1 cellular context compared by ENCODE assay signal in the genomic region with DNA sequence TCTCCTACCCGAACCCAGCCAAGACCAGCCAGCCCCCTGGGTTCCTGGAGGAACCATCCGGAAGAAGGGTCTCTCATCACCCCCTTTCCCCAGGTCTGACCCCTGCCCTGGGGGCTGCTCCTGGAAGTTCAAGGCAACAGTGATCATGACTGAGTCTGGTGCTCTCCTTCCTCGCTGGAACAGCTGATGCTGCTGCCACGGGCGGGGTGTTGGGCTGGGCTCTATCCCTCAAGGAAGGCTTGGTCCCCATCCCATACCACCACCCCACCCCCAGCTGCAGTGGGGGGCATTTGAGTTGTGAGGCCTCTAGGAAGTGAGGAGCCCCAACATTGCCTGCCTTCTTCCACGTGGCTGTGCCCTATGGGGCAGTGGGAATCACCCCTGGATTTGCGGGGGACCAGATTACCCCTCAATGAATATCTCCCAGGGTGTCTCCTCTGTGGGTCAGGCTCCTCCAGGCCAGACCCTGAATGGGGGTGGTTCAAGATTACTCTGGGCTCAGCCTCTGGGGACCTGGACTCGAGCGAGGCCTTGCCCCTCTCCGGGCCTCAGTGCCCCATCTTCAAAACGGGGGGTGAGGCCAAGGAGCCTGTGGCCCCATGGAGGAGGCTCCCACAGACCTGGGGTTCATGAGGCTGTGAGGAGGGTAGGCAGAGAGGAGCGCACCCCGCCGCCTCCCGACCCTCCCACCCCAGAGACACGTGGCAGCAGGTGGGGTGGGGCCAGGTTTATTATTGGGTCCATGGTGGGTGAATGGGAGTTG.
TF ChIP-seq lines count a peak whose summit lies in the region.

No MANE protein-coding gene starts in this region.

TF ChIP-seq in HepG2, 621 proteins besides CTCF, POLR2A, EP300 and RAD21:
- TF ChIP-seq PAX8 (CRISPR knock-in tag; IDR thresholded peaks at IDR 0.05; ENCODE audit: borderline replicate concordance) (no peak), AGO2 (optimal IDR thresholded peaks at IDR 0.05; ENCODE audit: low read depth, low read length) (peak; percentile 71), MAZ (IDR thresholded peaks at IDR 0.05; ENCODE audit: borderline replicate concordance, low read depth, low read length) (no peak), MAZ (CRISPR knock-in tag; IDR thresholded peaks at IDR 0.05; ENCODE audit: low read depth) (no peak), MAFG (CRISPR knock-in tag; IDR thresholded peaks at IDR 0.05) (no peak), ZNF282 (IDR thresholded peaks at IDR 0.05; ENCODE audit: partially characterized antibody) (no peak)
- TF ChIP-seq, protein P1, sequence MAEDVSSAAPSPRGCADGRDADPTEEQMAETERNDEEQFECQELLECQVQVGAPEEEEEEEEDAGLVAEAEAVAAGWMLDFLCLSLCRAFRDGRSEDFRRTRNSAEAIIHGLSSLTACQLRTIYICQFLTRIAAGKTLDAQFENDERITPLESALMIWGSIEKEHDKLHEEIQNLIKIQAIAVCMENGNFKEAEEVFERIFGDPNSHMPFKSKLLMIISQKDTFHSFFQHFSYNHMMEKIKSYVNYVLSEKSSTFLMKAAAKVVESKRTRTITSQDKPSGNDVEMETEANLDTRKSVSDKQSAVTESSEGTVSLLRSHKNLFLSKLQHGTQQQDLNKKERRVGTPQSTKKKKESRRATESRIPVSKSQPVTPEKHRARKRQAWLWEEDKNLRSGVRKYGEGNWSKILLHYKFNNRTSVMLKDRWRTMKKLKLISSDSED (CRISPR knock-in tag; IDR thresholded peaks at IDR 0.05) = no peak
TF ChIP-seq in HepG2: peak in this region for 1.
